2 cellular contexts compared by ENCODE assay signal in the genomic region with DNA sequence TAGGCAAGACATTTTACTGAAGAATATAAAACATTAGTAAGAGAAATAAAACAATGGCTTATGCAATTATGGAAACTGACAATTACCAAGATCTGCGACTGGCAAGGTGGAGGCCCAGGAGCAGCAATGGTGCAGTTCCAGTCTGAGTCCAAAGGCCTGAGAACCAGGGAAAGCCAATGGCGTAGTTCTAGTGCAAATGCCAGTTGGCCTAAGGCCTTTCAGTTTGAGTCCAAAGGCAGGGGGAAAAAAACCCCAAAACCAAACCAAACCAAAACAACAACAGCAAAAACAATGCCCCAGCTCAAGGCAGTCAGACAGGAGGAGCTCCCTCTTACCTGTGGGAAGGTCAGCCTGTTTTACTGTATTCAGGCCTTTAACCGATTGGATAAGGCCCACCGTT.
TF ChIP-seq lines count a peak whose summit lies in the region.

No MANE protein-coding gene starts in this region.

TF ChIP-seq in GM12891, 5 proteins besides CTCF, POLR2A, EP300 and RAD21:
- TF ChIP-seq POLR2AphosphoS5 (IDR thresholded peaks at IDR 0.05; ENCODE audit: low read depth, low read length) (no peak), TAF1 (IDR thresholded peaks at IDR 0.05; ENCODE audit: low read depth, low read length) (no peak), POU2F2 (IDR thresholded peaks at IDR 0.05; ENCODE audit: low read depth, low read length) (no peak), PAX5 (IDR thresholded peaks at IDR 0.05; ENCODE audit: insufficient read depth, low read length, severe bottlenecking) (no peak), SPI1 (IDR thresholded peaks at IDR 0.05; ENCODE audit: low read depth, low read length) (no peak)

TF ChIP-seq in H1, 55 proteins besides CTCF, POLR2A, EP300 and RAD21:
- TF ChIP-seq SIRT6 (IDR thresholded peaks at IDR 0.05; ENCODE audit: low read length): no peak
